1 cellular context compared by ENCODE assay signal in the genomic region with DNA sequence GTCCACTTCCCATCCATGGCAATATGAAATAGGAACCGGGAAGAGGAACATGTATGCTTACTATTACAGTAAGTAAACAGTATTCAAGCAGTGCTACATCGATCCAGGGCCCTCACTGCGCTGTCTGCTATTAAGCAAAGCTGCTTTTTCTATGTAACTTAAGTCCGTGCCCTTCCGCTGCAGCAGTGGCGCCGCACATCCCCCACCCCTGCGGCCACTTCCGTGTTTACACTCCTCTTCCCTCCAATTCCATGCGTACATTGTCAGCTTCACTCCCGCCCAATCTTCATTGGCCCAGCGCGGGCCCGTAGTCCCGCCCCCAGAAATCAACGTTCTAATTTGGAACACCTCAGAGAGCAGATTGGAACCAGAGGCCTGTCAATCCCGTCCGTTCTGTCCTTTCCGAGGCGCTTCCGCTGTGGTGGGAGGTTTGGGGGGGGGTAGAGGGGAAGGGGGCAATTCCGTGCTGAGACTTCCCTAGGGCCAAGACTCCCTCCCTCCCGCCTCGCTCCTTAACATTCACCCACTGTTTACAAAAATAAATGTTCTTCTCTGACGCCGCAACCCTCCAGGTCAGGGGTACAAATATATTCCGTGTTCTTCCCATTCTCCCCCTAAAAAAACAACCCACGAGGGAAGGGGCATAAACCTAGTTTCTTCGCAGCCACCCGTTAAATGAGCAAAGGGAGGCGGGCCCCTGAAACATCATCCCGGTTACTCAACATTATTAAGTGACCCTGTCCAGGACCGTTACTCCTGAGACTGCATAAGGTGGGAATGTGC.
TF ChIP-seq lines count a peak whose summit lies in the region.

No MANE protein-coding gene starts in this region.

TF ChIP-seq in HepG2, 621 proteins besides CTCF, POLR2A, EP300 and RAD21 (continued from another document and continues in another):
- TF ChIP-seq, protein P1, sequence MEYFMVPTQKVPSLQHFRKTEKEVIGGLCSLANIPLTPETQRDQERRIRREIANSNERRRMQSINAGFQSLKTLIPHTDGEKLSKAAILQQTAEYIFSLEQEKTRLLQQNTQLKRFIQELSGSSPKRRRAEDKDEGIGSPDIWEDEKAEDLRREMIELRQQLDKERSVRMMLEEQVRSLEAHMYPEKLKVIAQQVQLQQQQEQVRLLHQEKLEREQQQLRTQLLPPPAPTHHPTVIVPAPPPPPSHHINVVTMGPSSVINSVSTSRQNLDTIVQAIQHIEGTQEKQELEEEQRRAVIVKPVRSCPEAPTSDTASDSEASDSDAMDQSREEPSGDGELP (IDR thresholded peaks at IDR 0.05; ENCODE audit: borderline replicate concordance, low read depth), result 0 out of 2 replicates have a peak, but pooled peaks have one; percentile 19
- peak; percentile 62 for TF ChIP-seq RARA (CRISPR knock-in tag; IDR thresholded peaks at IDR 0.05)
- 0 out of 2 replicates have a peak, but pooled peaks have one; percentile 2 for TF ChIP-seq ZNF841 (CRISPR knock-in tag; IDR thresholded peaks at IDR 0.05; ENCODE audit: borderline replicate concordance)
- peak; percentile 71 for TF ChIP-seq HNF4G (IDR thresholded peaks at IDR 0.05; ENCODE audit: borderline replicate concordance, low read depth, low read length)
- peak; percentile 35; the same call in 1 of the 2 replicates for TF ChIP-seq HNF4G (CRISPR knock-in tag; IDR thresholded peaks at IDR 0.05; ENCODE audit: borderline replicate concordance, low read depth)
- peak; percentile 74; the same call in 1 of the 2 replicates for TF ChIP-seq CBX5 (CRISPR knock-in tag; IDR thresholded peaks at IDR 0.05; ENCODE audit: borderline replicate concordance)
- peak; percentile 14; the same call in 1 of the 2 replicates for TF ChIP-seq DR1 (CRISPR knock-in tag; IDR thresholded peaks at IDR 0.05)
- peak; percentile 98 for TF ChIP-seq SAP130 (CRISPR knock-in tag; IDR thresholded peaks at IDR 0.05; ENCODE audit: low read depth)
- peak; percentile 70 for TF ChIP-seq ZNF792 (CRISPR knock-in tag; IDR thresholded peaks at IDR 0.05)
- TF ChIP-seq, protein P2, sequence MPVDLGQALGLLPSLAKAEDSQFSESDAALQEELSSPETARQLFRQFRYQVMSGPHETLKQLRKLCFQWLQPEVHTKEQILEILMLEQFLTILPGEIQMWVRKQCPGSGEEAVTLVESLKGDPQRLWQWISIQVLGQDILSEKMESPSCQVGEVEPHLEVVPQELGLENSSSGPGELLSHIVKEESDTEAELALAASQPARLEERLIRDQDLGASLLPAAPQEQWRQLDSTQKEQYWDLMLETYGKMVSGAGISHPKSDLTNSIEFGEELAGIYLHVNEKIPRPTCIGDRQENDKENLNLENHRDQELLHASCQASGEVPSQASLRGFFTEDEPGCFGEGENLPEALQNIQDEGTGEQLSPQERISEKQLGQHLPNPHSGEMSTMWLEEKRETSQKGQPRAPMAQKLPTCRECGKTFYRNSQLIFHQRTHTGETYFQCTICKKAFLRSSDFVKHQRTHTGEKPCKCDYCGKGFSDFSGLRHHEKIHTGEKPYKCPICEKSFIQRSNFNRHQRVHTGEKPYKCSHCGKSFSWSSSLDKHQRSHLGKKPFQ (CRISPR knock-in tag; IDR thresholded peaks at IDR 0.05; ENCODE audit: insufficient replicate concordance), result no peak
- TF ChIP-seq, protein P3, sequence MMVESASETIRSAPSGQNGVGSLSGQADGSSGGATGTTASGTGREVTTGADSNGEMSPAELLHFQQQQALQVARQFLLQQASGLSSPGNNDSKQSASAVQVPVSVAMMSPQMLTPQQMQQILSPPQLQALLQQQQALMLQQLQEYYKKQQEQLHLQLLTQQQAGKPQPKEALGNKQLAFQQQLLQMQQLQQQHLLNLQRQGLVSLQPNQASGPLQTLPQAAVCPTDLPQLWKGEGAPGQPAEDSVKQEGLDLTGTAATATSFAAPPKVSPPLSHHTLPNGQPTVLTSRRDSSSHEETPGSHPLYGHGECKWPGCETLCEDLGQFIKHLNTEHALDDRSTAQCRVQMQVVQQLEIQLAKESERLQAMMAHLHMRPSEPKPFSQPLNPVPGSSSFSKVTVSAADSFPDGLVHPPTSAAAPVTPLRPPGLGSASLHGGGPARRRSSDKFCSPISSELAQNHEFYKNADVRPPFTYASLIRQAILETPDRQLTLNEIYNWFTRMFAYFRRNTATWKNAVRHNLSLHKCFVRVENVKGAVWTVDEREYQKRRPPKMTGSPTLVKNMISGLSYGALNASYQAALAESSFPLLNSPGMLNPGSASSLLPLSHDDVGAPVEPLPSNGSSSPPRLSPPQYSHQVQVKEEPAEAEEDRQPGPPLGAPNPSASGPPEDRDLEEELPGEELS (CRISPR knock-in tag; IDR thresholded peaks at IDR 0.05), result peak; percentile 80
- TF ChIP-seq CREBL2 (CRISPR knock-in tag; IDR thresholded peaks at IDR 0.05; ENCODE audit: borderline replicate concordance), result no peak
- 0 out of 2 replicates have a peak, but pooled peaks have one; percentile 25 for TF ChIP-seq SIX4 (CRISPR knock-in tag; IDR thresholded peaks at IDR 0.05)
- TF ChIP-seq ZNF788 (CRISPR knock-in tag; IDR thresholded peaks at IDR 0.05; ENCODE audit: borderline replicate concordance), result peak; percentile 78; the same call in 1 of the 2 replicates
- no peak for TF ChIP-seq ZNF230 (CRISPR knock-in tag; IDR thresholded peaks at IDR 0.05)
- TF ChIP-seq ZMYM4 (CRISPR knock-in tag; IDR thresholded peaks at IDR 0.05), result peak; percentile 91
- peak; percentile 90; the same call in 1 of the 2 replicates for TF ChIP-seq MAZ (IDR thresholded peaks at IDR 0.05; ENCODE audit: borderline replicate concordance, low read depth, low read length)
- TF ChIP-seq MAZ (CRISPR knock-in tag; IDR thresholded peaks at IDR 0.05; ENCODE audit: low read depth), result peak; percentile 76
- TF ChIP-seq, protein P4, sequence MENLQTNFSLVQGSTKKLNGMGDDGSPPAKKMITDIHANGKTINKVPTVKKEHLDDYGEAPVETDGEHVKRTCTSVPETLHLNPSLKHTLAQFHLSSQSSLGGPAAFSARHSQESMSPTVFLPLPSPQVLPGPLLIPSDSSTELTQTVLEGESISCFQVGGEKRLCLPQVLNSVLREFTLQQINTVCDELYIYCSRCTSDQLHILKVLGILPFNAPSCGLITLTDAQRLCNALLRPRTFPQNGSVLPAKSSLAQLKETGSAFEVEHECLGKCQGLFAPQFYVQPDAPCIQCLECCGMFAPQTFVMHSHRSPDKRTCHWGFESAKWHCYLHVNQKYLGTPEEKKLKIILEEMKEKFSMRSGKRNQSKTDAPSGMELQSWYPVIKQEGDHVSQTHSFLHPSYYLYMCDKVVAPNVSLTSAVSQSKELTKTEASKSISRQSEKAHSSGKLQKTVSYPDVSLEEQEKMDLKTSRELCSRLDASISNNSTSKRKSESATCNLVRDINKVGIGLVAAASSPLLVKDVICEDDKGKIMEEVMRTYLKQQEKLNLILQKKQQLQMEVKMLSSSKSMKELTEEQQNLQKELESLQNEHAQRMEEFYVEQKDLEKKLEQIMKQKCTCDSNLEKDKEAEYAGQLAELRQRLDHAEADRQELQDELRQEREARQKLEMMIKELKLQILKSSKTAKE (CRISPR knock-in tag; IDR thresholded peaks at IDR 0.05; ENCODE audit: borderline replicate concordance), result peak; percentile 51; the same call in 1 of the 2 replicates
- peak; percentile 91 for TF ChIP-seq FOXO1 (CRISPR knock-in tag; IDR thresholded peaks at IDR 0.05)
- TF ChIP-seq ZNF558 (CRISPR knock-in tag; IDR thresholded peaks at IDR 0.05; ENCODE audit: borderline replicate concordance), result no peak
- TF ChIP-seq TAF15 (IDR thresholded peaks at IDR 0.05; ENCODE audit: low read depth, low read length, poor library complexity, severe bottlenecking), result no peak
- TF ChIP-seq ARNTL (CRISPR knock-in tag; IDR thresholded peaks at IDR 0.05), result 0 out of 2 replicates have a peak, but pooled peaks have one; percentile 24
- TF ChIP-seq SP4 (CRISPR knock-in tag; IDR thresholded peaks at IDR 0.05), result peak; percentile 77
- TF ChIP-seq ERF (CRISPR knock-in tag; IDR thresholded peaks at IDR 0.05), result peak; percentile 74; the same call in 1 of the 2 replicates
- TF ChIP-seq, protein P5, sequence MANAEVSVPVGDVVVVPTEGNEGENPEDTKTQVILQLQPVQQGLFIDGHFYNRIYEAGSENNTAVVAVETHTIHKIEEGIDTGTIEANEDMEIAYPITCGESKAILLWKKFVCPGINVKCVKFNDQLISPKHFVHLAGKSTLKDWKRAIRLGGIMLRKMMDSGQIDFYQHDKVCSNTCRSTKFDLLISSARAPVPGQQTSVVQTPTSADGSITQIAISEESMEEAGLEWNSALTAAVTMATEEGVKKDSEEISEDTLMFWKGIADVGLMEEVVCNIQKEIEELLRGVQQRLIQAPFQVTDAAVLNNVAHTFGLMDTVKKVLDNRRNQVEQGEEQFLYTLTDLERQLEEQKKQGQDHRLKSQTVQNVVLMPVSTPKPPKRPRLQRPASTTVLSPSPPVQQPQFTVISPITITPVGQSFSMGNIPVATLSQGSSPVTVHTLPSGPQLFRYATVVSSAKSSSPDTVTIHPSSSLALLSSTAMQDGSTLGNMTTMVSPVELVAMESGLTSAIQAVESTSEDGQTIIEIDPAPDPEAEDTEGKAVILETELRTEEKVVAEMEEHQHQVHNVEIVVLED (CRISPR knock-in tag; IDR thresholded peaks at IDR 0.05; ENCODE audit: borderline replicate concordance), result peak; percentile 83
- 0 out of 2 replicates have a peak, but pooled peaks have one; percentile 37 for TF ChIP-seq SNAI1 (CRISPR knock-in tag; IDR thresholded peaks at IDR 0.05; ENCODE audit: borderline replicate concordance)
- TF ChIP-seq GTF3A (CRISPR knock-in tag; conservative IDR thresholded peaks at IDR 0.05), result no peak
- TF ChIP-seq NKX3-1 (CRISPR knock-in tag; IDR thresholded peaks at IDR 0.05), result no peak
- TF ChIP-seq NR2F1 (CRISPR knock-in tag; IDR thresholded peaks at IDR 0.05), result peak in 1 of 2 experiments; percentile 29; a peak in 1 of 4 replicates
- peak; percentile 58; the same call in 1 of the 2 replicates for TF ChIP-seq ZMYM3 (CRISPR knock-in tag; IDR thresholded peaks at IDR 0.05)
- peak; percentile 61; the same call in 1 of the 2 replicates for TF ChIP-seq HHEX (CRISPR knock-in tag; IDR thresholded peaks at IDR 0.05)
- TF ChIP-seq BORCS8-MEF2B (CRISPR knock-in tag; IDR thresholded peaks at IDR 0.05), result 0 out of 2 replicates have a peak, but pooled peaks have one; percentile 20
- peak; percentile 94 for TF ChIP-seq FOXA3 (CRISPR knock-in tag; IDR thresholded peaks at IDR 0.05)
- peak; percentile 60; the same call in 1 of the 2 replicates for TF ChIP-seq FOXC1 (CRISPR knock-in tag; IDR thresholded peaks at IDR 0.05; ENCODE audit: borderline replicate concordance)
- TF ChIP-seq GMEB2 (CRISPR knock-in tag; IDR thresholded peaks at IDR 0.05; ENCODE audit: low read depth), result peak; percentile 69
- 0 out of 2 replicates have a peak, but pooled peaks have one; percentile 40 for TF ChIP-seq NAIF1 (CRISPR knock-in tag; IDR thresholded peaks at IDR 0.05; ENCODE audit: borderline replicate concordance)
- no peak for TF ChIP-seq ZNF354B (CRISPR knock-in tag; IDR thresholded peaks at IDR 0.05)
- 0 out of 2 replicates have a peak, but pooled peaks have one; percentile 43 for TF ChIP-seq ZNF878 (CRISPR knock-in tag; IDR thresholded peaks at IDR 0.05)
- peak; percentile 76 for TF ChIP-seq HOXA3 (CRISPR knock-in tag; IDR thresholded peaks at IDR 0.05)
- TF ChIP-seq CBFB (CRISPR knock-in tag; IDR thresholded peaks at IDR 0.05), result peak; percentile 79; the same call in 1 of the 2 replicates
- no peak for TF ChIP-seq CEBPZ (IDR thresholded peaks at IDR 0.05; ENCODE audit: low read length)
- peak; percentile 73 for TF ChIP-seq PRPF4 (IDR thresholded peaks at IDR 0.05; ENCODE audit: low read depth, low read length, poor library complexity, severe bottlenecking)
- TF ChIP-seq YEATS2 (CRISPR knock-in tag; IDR thresholded peaks at IDR 0.05; ENCODE audit: borderline replicate concordance), result peak; percentile 88
- TF ChIP-seq PITX1 (CRISPR knock-in tag; IDR thresholded peaks at IDR 0.05), result peak; percentile 80; the same call in 1 of the 2 replicates
